ENCODE assay signal across 26 cellular contexts in the genomic region with DNA sequence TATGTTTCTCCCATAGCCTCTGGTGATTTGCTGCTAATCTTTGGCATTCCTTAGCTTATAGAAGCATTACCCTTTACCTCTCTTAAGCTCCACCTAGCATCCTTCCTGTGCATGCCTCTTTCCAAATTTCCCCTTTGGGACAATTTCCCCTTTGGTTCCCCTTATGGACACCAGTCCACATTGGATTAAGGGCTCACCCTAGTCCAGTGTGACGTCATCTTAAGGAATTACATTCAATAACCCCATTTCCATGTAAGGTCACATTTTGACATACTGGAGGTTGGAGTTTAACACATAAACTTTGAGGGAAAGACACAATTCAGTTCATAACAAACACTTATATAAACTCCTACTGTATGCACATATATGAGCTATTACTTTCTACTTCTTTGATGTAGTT.
"Had no signal": no experiment of that assay in that cellular context is flagged by ENCODE, and none has a peak within 500 bp of the region (broad histone marks: within the 10 kb centered on the region; RNA-seq: fewer than 3 reads in every experiment).

No MANE protein-coding gene starts in this region.

- H3K27me3 ChIP-seq: stomach, suprapubic skin, testis, thyroid gland, tibial artery, tibial nerve, transverse colon, upper lobe of left lung, upper lobe of right lung, uterus, vagina had no signal

- DNase-seq: stimulated activated CD4-positive, alpha-beta T cell treated with anti-CD3 and anti-CD28 coated beads, Interleukin-2, amount 100 ng/mL, for 48 hours; stimulated activated CD4-positive, alpha-beta T cell treated with anti-CD3 and anti-CD28 coated beads, Interleukin-4, amount 100 ng/mL, for 1 hour; stimulated activated CD4-positive, alpha-beta T cell treated with anti-CD3 and anti-CD28 coated beads, Interleukin-4, amount 100 ng/mL, for 24 hours; stimulated activated CD4-positive, alpha-beta T cell treated with anti-CD3 and anti-CD28 coated beads, Interleukin-4, amount 100 ng/mL, for 4 hours; stimulated activated CD8-positive, alpha-beta memory T cell treated with anti-CD3 and anti-CD28 coated beads, Interleukin-4, amount 100 ng/mL, for 48 hours; stimulated activated naive B cell treated with anti-CD40 and anti-IgM and Interleukin-4, amounts not matched to agents 10 μg/mL and 1 μg/mL and 100 μg/mL, for 72 hours; stimulated activated naive CD4-positive, alpha-beta T cell; stimulated activated naive CD4-positive, alpha-beta T cell treated with Interleukin-2 at 50 U/mL for 16 hours; stimulated activated naive CD8-positive, alpha-beta T cell treated with anti-CD3 and anti-CD28 coated beads, Interleukin-15, amount 100 ng/mL, for 72 hours; stimulated activated naive CD8-positive, alpha-beta T cell treated with anti-CD3 and anti-CD28 coated beads, Interleukin-15, Interleukin-2, amounts not matched to agents 100 U/mL and 50 U/mL, for 24 hours; stomach; substantia nigra; testis; thyroid gland; tibial artery; transverse colon; upper lobe of left lung; upper lobe of right lung; uterus had no signal

- H3K27ac ChIP-seq: stomach, suprapubic skin, testis, thoracic aorta, thyroid gland, tibial artery, tibial nerve, transverse colon, upper lobe of left lung, upper lobe of right lung, uterus, vagina had no signal

- FAIRE-seq: urothelium cell line had no signal

- ATAC-seq: stimulated activated effector memory CD8-positive, alpha-beta T cell treated with anti-CD3 and anti-CD28 coated beads, Interleukin-12 subunit alpha, Interleukin-12 subunit beta, amount 100 ng/mL, for 72 hours; stimulated activated memory B cell treated with anti-CD40 and anti-IgM and Interleukin-4, amounts not matched to agents 10 μg/mL and 1 μg/mL and 100 μg/mL, for 72 hours; stimulated activated naive B cell treated with anti-CD40 and anti-IgM and Interleukin-4, amounts not matched to agents 10 μg/mL and 1 μg/mL and 100 μg/mL, for 72 hours; stimulated activated naive CD8-positive, alpha-beta T cell treated with anti-CD3 and anti-CD28 coated beads, Interleukin-15, amount 100 ng/mL, for 72 hours; stimulated activated naive CD8-positive, alpha-beta T cell treated with anti-CD3 and anti-CD28 coated beads, Interleukin-15, Interleukin-2, amounts not matched to agents 100 U/mL and 50 U/mL, for 24 hours; upper lobe of right lung had no signal

- H3K9me3 ChIP-seq: suprapubic skin, testis, thoracic aorta, thyroid gland, tibial artery, transverse colon, upper lobe of right lung, uterus, vagina had no signal

- H3K36me3 ChIP-seq: stomach, suprapubic skin, thoracic aorta, thyroid gland, tibial artery, tibial nerve, transverse colon, upper lobe of left lung, upper lobe of right lung, uterus, vagina had no signal

- H3K4me1 ChIP-seq: stomach, suprapubic skin, testis, thyroid gland, tibial artery, tibial nerve, transverse colon, upper lobe of left lung, upper lobe of right lung, uterus, vagina had no signal

- H3K4me3 ChIP-seq: stomach, suprapubic skin, testis, thoracic aorta, thyroid gland, tibial artery, tibial nerve, transverse colon, upper lobe of left lung, upper lobe of right lung, uterus, vagina had no signal
